ENCODE assay signal across 8 cellular contexts in the genomic region with DNA sequence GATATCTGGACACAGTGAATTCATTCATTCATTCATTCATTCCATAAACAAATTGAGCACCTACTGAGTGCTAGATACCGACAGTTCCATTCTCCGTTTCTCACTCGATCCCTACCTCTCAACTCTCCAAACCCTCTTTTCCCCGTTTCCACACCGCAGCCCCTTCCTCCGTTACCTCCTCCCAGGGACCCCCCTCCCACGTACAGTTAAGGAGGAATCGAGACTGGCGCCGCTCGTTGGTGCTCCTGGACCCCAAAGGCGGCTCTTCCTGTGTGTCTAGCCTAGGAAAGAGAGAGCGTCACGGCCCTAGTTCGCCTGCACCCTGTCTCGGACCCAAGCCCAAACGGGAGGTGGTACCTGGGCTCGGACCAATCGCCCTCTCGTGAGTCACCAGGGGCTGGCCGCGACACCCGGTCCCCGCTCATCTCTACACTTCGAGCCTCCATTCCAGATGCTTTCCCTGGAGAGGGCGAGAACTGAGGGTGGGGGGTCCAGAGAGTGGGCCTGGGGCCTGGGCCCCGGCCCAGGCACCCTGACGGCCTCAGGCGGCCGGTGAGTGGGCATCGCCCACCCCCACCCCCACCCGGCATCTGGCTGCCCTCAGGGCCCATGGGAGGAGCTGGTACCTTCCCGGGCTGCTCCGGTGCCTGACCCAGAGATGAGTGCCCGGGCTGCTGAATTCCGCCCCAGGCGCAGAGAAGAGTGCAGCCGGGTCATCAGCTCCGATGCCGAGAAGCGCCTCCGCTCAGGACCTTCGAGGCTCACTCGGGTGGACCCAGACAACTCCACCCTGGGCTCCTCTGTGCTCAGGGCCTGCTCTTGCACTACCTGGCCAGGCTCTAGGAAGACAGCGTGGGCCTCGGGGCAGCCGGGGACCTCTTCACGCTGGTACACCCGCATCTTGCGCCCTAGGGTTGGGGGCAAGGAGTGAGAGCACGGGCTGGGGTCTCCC. TPM values are rescaled to one million over a fixed set of nuclear protein-coding genes. Genes with fewer than 3 reads are reported as not detected.
A peak's percentile ranks its signal among the peaks of the same experiment; 100 is the strongest.
DNase-seq lines count a peak whose midpoint lies in the region; ATAC-seq, FAIRE-seq and TF ChIP-seq lines count a peak whose summit lies in the region.

No MANE protein-coding gene starts in this region.

- peak overlapping the region; percentile 68 for H2AFZ ChIP-seq in astrocyte (ENCODE audit: low read depth, low read length)

- peaks cover 5% of the 10 kb centered on the region for H3K36me3 Mint-ChIP-seq in astrocyte (ENCODE audit: low read depth, unreplicated experiment)

- H3K27ac ChIP-seq in heart right ventricle = peak overlapping the region; percentile 73 to 96 (median 90)
- H3K27ac ChIP-seq in astrocyte (ENCODE audit: low read depth, low read length) = peak overlapping the region; percentile 69
- H3K27ac ChIP-seq in lower lobe of right lung = peak overlapping the region; percentile 93
- peak overlapping the region; percentile 84 to 97 for H3K27ac ChIP-seq in uterus

- DNase-seq in heart right ventricle = no peak
- DNase-seq in cardiac septum (ENCODE audit: low spot score) = no peak
- DNase-seq in astrocyte (ENCODE audit: low read depth) = no peak
- no peak for DNase-seq in lower lobe of right lung
- DNase-seq in uterus = peak; percentile 50 to 53
- no peak for DNase-seq in D721Med (ENCODE audit: insufficient read length, low spot score)

- no peak for ATAC-seq in heart right ventricle
- no peak for ATAC-seq in lower lobe of right lung
- ATAC-seq in HG03460 (IDR thresholded peaks at IDR 0.05; ENCODE audit: unreplicated experiment) = no peak
- ATAC-seq in GM21381 (IDR thresholded peaks at IDR 0.05; ENCODE audit: unreplicated experiment) = no peak

- H3K9ac ChIP-seq in astrocyte (ENCODE audit: low read length) = peak overlapping the region; percentile 84

- H3K79me2 ChIP-seq in astrocyte (ENCODE audit: insufficient read depth, low read length) = no peaks in the 10 kb centered on the region

- TF ChIP-seq POLR2A in uterus (IDR thresholded peaks at IDR 0.05) = no peak

- H3K4me1 ChIP-seq in heart right ventricle (peaks cover 0 to 25% (median 17%) of the 10 kb centered on the region in 9 donors), astrocyte (ENCODE audit: insufficient read depth, low read length) (peaks cover 11% of the 10 kb centered on the region), lower lobe of right lung (peaks cover 21% of the 10 kb centered on the region), uterus (peaks cover 0 to 7% of the 10 kb centered on the region in 2 donors)

- H3K9me3 ChIP-seq in heart right ventricle = no peaks in the 10 kb centered on the region
- H3K9me3 ChIP-seq in astrocyte (ENCODE audit: insufficient read depth, low read depth, low read length) = no peaks in the 10 kb centered on the region
- H3K9me3 ChIP-seq in lower lobe of right lung = no peaks in the 10 kb centered on the region
- H3K9me3 ChIP-seq in uterus = no peaks in the 10 kb centered on the region

- H3K36me3 ChIP-seq in heart right ventricle = peaks cover 0 to under 1% (median 0%) of the 10 kb centered on the region in 9 donors
- H3K36me3 ChIP-seq in astrocyte (ENCODE audit: insufficient read depth, low read length) = no peaks in the 10 kb centered on the region
- peaks cover 13% of the 10 kb centered on the region for H3K36me3 ChIP-seq in lower lobe of right lung
- no peaks in the 10 kb centered on the region for H3K36me3 ChIP-seq in uterus

- TF ChIP-seq CTCF in heart right ventricle (IDR thresholded peaks at IDR 0.05) = no peak
- no peak for TF ChIP-seq CTCF in astrocyte (IDR thresholded peaks at IDR 0.05; ENCODE audit: insufficient read depth, low read depth, low read length)
- no peak for TF ChIP-seq CTCF in lower lobe of right lung (IDR thresholded peaks at IDR 0.05)
- no peak for TF ChIP-seq CTCF in uterus (IDR thresholded peaks at IDR 0.05)
- TF ChIP-seq CTCF in D721Med (IDR thresholded peaks at IDR 0.05; ENCODE audit: insufficient read depth, missing control alignments) = no peak

- H3K4me3 ChIP-seq in heart right ventricle (peak overlapping the region; percentile 9 to 64 (median 58)), astrocyte (ENCODE audit: insufficient read depth, low read depth, low read length) (peak overlapping the region; percentile 57), lower lobe of right lung (peak overlapping the region; percentile 63), uterus (peak overlapping the region; percentile 37 to 58)

- WGBS in heart right ventricle, 2 donors = 55 to 56% methylated on average over 51 of the region's 51 CpGs

- H4K20me1 ChIP-seq in astrocyte (ENCODE audit: insufficient read depth, low read length) = no peaks in the 10 kb centered on the region

- H3K27me3 ChIP-seq in heart right ventricle (no peaks in the 10 kb centered on the region), astrocyte (ENCODE audit: insufficient read depth, low read length) (no peaks in the 10 kb centered on the region), lower lobe of right lung (ENCODE audit: low read depth) (no peaks in the 10 kb centered on the region), uterus (no peaks in the 10 kb centered on the region)

- H3K27ac Mint-ChIP-seq in astrocyte (ENCODE audit: unreplicated experiment) = peak overlapping the region; percentile 89

- H3K27me3 Mint-ChIP-seq in astrocyte (ENCODE audit: low read depth, unreplicated experiment) = no peaks in the 10 kb centered on the region

- H3K4me1 Mint-ChIP-seq in astrocyte (ENCODE audit: low read depth, unreplicated experiment) = peaks cover 10% of the 10 kb centered on the region

- FAIRE-seq in astrocyte (lab: Jason Lieb, UNC) = no peak
- FAIRE-seq in D721Med (lab: Jason Lieb, UNC) = no peak

- no peaks in the 10 kb centered on the region for H3K9me3 Mint-ChIP-seq in astrocyte (ENCODE audit: unreplicated experiment)

- H3K4me2 ChIP-seq in astrocyte (ENCODE audit: low read length) = peak overlapping the region; percentile 88

- peak overlapping the region; percentile 87 for H3K4me3 Mint-ChIP-seq in astrocyte (ENCODE audit: unreplicated experiment)

- intact Hi-C loops in heart right ventricle (cut with DNase I) (loop anchor here in 8 of 10 donors (2.0 to 10.0 kb wide), 5 partner anchors 35 to 159 kb away; partner anchors contain the start of genes SZRD1 (in 6 of the 8) and FBXO42 (in 2 of the 8)), cardiac septum (cut with DNase I) (loop anchor here (2.0 kb wide), 1 partner anchor 29 kb away; the partner anchor contains the start of gene CPLANE2), lower lobe of right lung (cut with DNase I) (no loop called here), uterus (cut with DNase I; ENCODE audit: low total_unique reads) (loop anchor here (10.0 kb wide), 1 partner anchor 157 kb away; the partner anchor contains the start of gene SZRD1)

RNA-seq across cellular contexts. Expression of gene ARHGEF19, which starts 4.9 kb away (rescaled TPM):
- total RNA-seq in heart right ventricle (1 to 10 TPM in 7 of 10 donors, under 1 TPM in 3; 0.49 to 3.0 (median 1.6) TPM), cardiac septum (1.3 TPM), astrocyte (5.7 and 7.4 TPM in 2 replicates), lower lobe of right lung (15.6 TPM), uterus (10 to 100 TPM in 2 of 4 donors, 1 to 10 TPM in 2; 3.6 to 26.8 (median 12.2) TPM)
- polyA plus RNA-seq in heart right ventricle = 1 to 10 TPM; 1.9 to 5.4 TPM

RNA-seq across cellular contexts. Expression of gene CPLANE2, which starts 29.4 kb away (rescaled TPM):
- total RNA-seq in heart right ventricle (10 to 100 TPM in 2 of 10 donors, 1 to 10 TPM in 8; 3.9 to 11.1 (median 7.2) TPM), cardiac septum (10.6 TPM), astrocyte (8.2 and 8.6 TPM in 2 replicates), lower lobe of right lung (9.1 TPM), uterus (1 to 10 TPM; 5.1 to 7.4 (median 5.5) TPM)
- polyA plus RNA-seq in heart right ventricle = 1 to 10 TPM; 2.2 to 2.3 TPM

RNA-seq across cellular contexts. Expression of gene EPHA2, which starts 51.7 kb away (rescaled TPM):
- total RNA-seq in heart right ventricle = 10 to 100 TPM in 9 of 10 donors, 1 to 10 TPM in 1; 8.3 to 25.1 (median 11.9) TPM
- 1 to 10 TPM; 7.8 to 9.3 TPM for polyA plus RNA-seq in heart right ventricle
- total RNA-seq in cardiac septum = 26.1 TPM
- 117 and 140 TPM in 2 replicates for total RNA-seq in astrocyte
- total RNA-seq in lower lobe of right lung = 20.4 TPM
- 10 to 100 TPM in 2 of 4 donors, 1 to 10 TPM in 2; 2.4 to 32.9 (median 16.3) TPM for total RNA-seq in uterus

Comparison
In these comparisons a context has a peak if more than half of its experiments do, and no peak if none do; other contexts are left out.
1. DNase-seq: peak in uterus (2 of 2); none in heart right ventricle (0 of 2), cardiac septum (single experiment), astrocyte (single experiment), lower lobe of right lung (single experiment) and D721Med (single experiment).
2. Peak in every context shown above with its lines, with median percentiles within 50 percentile points of each other: H3K27ac ChIP-seq and H3K4me3 ChIP-seq.